Comparison of ENCODE assay signal across 8 cellular contexts in the genomic region with DNA sequence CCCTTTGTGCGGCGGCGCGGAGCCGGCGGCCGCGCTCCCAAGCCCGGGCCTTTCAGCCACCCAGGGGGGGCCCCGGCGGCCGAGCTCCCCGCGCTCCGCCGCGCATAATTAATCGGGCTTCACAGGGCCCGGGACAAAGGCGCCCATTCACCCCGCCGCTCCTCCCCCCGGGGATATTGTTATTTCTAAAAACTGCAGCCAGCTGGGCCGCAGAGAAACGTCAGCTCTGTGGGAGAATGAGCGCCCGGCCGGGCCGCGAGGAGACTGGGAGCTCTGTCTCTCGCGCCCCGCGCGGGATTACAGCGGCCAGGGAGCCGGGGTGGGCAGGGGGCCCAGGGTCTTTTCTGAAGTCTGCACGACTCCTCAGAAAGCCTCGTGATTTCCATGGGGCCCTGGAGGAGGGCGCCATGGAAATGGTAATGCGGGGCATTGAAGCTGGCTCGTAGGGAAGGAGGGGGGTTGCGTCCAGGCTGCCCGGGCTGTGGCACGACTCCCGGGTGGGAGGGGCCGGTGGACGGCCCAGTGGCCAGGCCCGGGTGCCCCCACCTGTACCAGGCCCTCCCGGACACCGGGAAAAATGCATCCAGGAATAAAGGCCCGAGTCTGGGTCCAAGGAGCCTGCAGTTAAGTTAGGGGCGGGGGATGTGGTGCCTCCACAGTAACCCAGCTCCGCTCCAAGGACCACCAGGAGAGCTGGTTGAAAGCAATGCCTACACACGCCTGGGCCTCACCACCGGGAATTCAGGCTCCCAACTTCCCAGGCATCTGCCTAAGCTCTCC.
DNase-seq lines count a peak whose midpoint lies in the region; ATAC-seq and TF ChIP-seq lines count a peak whose summit lies in the region.
"Had no signal": no experiment of that assay in that cellular context is flagged by ENCODE, and none has a peak within 500 bp of the region (broad histone marks: within the 10 kb centered on the region; RNA-seq: fewer than 3 reads in every experiment).

No MANE protein-coding gene starts in this region.

- H4K20me1 ChIP-seq in OCI-LY3 (ENCODE audit: insufficient read depth, low read length) = no peaks in the 10 kb centered on the region

- H3K27me3 ChIP-seq in OCI-LY3 (ENCODE audit: low read depth, low read length) = no peaks in the 10 kb centered on the region
- no peaks in the 10 kb centered on the region for H3K27me3 ChIP-seq in esophagus (ENCODE audit: control insufficient read depth in 1 of 2, insufficient read depth in 2 of 2, low read length in 2 of 2)
- H3K27me3 ChIP-seq in tibial nerve = no peaks in the 10 kb centered on the region

- H3K27ac ChIP-seq in OCI-LY3 (ENCODE audit: low read length) (no peak overlapping the region), esophagus (ENCODE audit: low read depth in 2 of 2, low read length in 1 of 2) (peak overlapping the region; percentile 54 to 75), tibial nerve (peak overlapping the region; percentile 81 to 94 (median 89))
- H3K27ac ChIP-seq: epithelial cell of prostate had no signal

- H3K79me2 ChIP-seq in OCI-LY3 (ENCODE audit: low read length) = no peaks in the 10 kb centered on the region

- H3K4me3 ChIP-seq in OCI-LY3 (ENCODE audit: low read length) (peak overlapping the region; percentile 62), esophagus (ENCODE audit: low read depth in 1 of 2, low read length in 2 of 2) (peak overlapping the region in 1 of 2 donors; percentile 40), mucosa of descending colon (no peak overlapping the region), tibial nerve (peak overlapping the region; percentile 21 to 54 (median 33))

- no peak overlapping the region; the same call in 1 of the 2 replicates for H3K9ac ChIP-seq in OCI-LY3 (ENCODE audit: low read length)

- intact Hi-C loops in mucosa of descending colon (cut with DNase I, micrococcal nuclease) = no loop called here

- H3K4me2 ChIP-seq in OCI-LY3 (ENCODE audit: low read length) = peak overlapping the region; percentile 53

- no peak overlapping the region for H2AFZ ChIP-seq in OCI-LY3 (ENCODE audit: low read depth, low read length)

- peak; percentile 20 for ATAC-seq in mucosa of descending colon
- no peak for ATAC-seq in HG03520 (IDR thresholded peaks at IDR 0.05; ENCODE audit: unreplicated experiment)
- ATAC-seq in GM18868 (IDR thresholded peaks at IDR 0.05; ENCODE audit: unreplicated experiment) = no peak

- whole genome bisulfite sequencing in esophagus, 2 donors = 31 to 39% methylated on average over 55 to 56 of the region's 56 CpGs
- WGBS in tibial nerve, 2 donors = 9 to 23% methylated on average over 36 to 54 of the region's 56 CpGs

- peak; percentile 45 to 88 for TF ChIP-seq EP300 in tibial nerve (IDR thresholded peaks at IDR 0.05)

- H3K4me1 ChIP-seq in OCI-LY3 (ENCODE audit: low read length) = peaks cover 29% of the 10 kb centered on the region
- peaks cover 4 to 5% of the 10 kb centered on the region in 2 donors for H3K4me1 ChIP-seq in esophagus (ENCODE audit: control insufficient read depth in 2 of 2, insufficient read depth in 2 of 2, low read length in 1 of 2)
- H3K4me1 ChIP-seq in mucosa of descending colon (ENCODE audit: low read depth) = peaks cover 3% of the 10 kb centered on the region
- H3K4me1 ChIP-seq in tibial nerve = peaks cover 0 to 79% (median 37%) of the 10 kb centered on the region in 4 donors

- TF ChIP-seq POLR2A in tibial nerve (IDR thresholded peaks at IDR 0.05) = peak in 1 of 2 donors; percentile 68

- TF ChIP-seq CTCF in OCI-LY3 (IDR thresholded peaks at IDR 0.05; ENCODE audit: low read depth, low read length) (no peak), mucosa of descending colon (IDR thresholded peaks at IDR 0.05) (no peak), tibial nerve (IDR thresholded peaks at IDR 0.05) (peak in 1 of 5 experiments; percentile 7)

- H3K36me3 ChIP-seq in OCI-LY3 (replicated peaks; ENCODE audit: low read depth, low read length) (no peaks in the 10 kb centered on the region), esophagus (ENCODE audit: control insufficient read depth in 2 of 2, insufficient read depth in 2 of 2, low read length in 1 of 2) (no peaks in the 10 kb centered on the region), mucosa of descending colon (ENCODE audit: low read depth) (no peaks in the 10 kb centered on the region), tibial nerve (no peaks in the 10 kb centered on the region)

- DNase-seq in mucosa of descending colon = no peak
- peak in 1 of 2 donors; percentile 64 for DNase-seq in tibial nerve (ENCODE audit: low spot score in 2 of 2)
- no peak for DNase-seq in DMS153 (lab: John Stamatoyannopoulos, UW)

- H3K9me3 ChIP-seq in OCI-LY3 (ENCODE audit: insufficient read depth, low read length) = no peaks in the 10 kb centered on the region
- H3K9me3 ChIP-seq in esophagus (ENCODE audit: control insufficient read depth in 2 of 2, insufficient read depth in 1 of 2, low read depth in 1 of 2, low read length in 1 of 2) = no peaks in the 10 kb centered on the region
- H3K9me3 ChIP-seq in mucosa of descending colon = no peaks in the 10 kb centered on the region
- H3K9me3 ChIP-seq in tibial nerve = no peaks in the 10 kb centered on the region
